ENCODE assay signal across 1 cellular context in genomic region chr7:142835487-142835886, GRCh38.
TF ChIP-seq lines count a peak whose summit lies in the region.

No MANE protein-coding gene starts in this region.

TF ChIP-seq in H1, 55 proteins besides CTCF, POLR2A, EP300 and RAD21:
- TF ChIP-seq CBX5 (IDR thresholded peaks at IDR 0.05; ENCODE audit: low read depth, low read length) (no peak), CHD2 (IDR thresholded peaks at IDR 0.05; ENCODE audit: low read length) (no peak), KDM4A (IDR thresholded peaks at IDR 0.05; ENCODE audit: low read depth, low read length, severe bottlenecking) (no peak), POLR2AphosphoS5 (IDR thresholded peaks at IDR 0.05; ENCODE audit: low read depth, low read length) (no peak), CTBP2 (IDR thresholded peaks at IDR 0.05; ENCODE audit: borderline replicate concordance, insufficient read depth, insufficient read length, low read length) (no peak), ASH2L (IDR thresholded peaks at IDR 0.05; ENCODE audit: low read length) (no peak), PHF8 (conservative IDR thresholded peaks at IDR 0.05; ENCODE audit: low read depth, low read length) (no peak), KDM5A (IDR thresholded peaks at IDR 0.05; ENCODE audit: low read length) (no peak), JUN (IDR thresholded peaks at IDR 0.05; ENCODE audit: low read depth, low read length) (no peak), SP4 (IDR thresholded peaks at IDR 0.05; ENCODE audit: low read length) (no peak)
